28 cellular contexts compared by ENCODE assay signal in the genomic region with DNA sequence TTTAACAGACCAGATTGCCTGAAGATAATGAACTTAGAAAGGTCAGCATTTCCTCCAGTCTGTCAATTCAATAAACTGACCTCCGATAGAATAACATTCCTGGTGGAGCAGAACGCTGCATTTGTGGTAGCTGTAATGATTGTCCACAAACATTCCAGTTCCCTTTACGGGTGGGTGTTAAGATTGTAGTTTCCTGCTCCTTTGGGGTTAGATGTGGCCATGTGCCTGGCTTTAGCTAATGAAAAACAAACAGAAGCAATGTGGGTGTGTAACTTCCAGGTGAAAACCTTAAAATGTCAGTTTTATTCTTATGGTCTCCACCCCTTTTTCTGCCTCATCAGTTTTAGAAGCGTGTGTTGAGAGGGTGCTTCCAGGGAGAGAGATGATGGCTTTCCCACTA.
"Had no signal": no experiment of that assay in that cellular context is flagged by ENCODE, and none has a peak within 500 bp of the region (broad histone marks: within the 10 kb centered on the region; RNA-seq: fewer than 3 reads in every experiment).

No MANE protein-coding gene starts in this region.

- H3K4me1 ChIP-seq: adrenal gland, body of pancreas, esophagus muscularis mucosa, foreskin keratinocyte, sigmoid colon, upper lobe of left lung, vagina had no signal

- H3K27ac ChIP-seq: adrenal gland, body of pancreas, esophagus muscularis mucosa, foreskin keratinocyte, neutrophil, sigmoid colon, upper lobe of left lung, vagina, WERI-Rb-1 had no signal

- DNase-seq: activated CD4-positive, alpha-beta T cell treated with anti-CD3 and anti-CD28 coated beads for 48 hours; activated CD4-positive, alpha-beta T cell treated with anti-CD3 and anti-CD28 coated beads, Interleukin-2, amount 50 U/mL, for 48 hours; activated CD8-positive, alpha-beta memory T cell treated with anti-CD3 and anti-CD28 coated beads for 24 hours; activated effector memory CD4-positive, alpha-beta T cell treated with anti-CD3 and anti-CD28 coated beads, Interleukin-2, amount 50 U/mL, for 16 hours; activated naive CD4-positive, alpha-beta T cell treated with anti-CD3 and anti-CD28 coated beads for 36 hours; activated naive CD8-positive, alpha-beta T cell treated with anti-CD3 and anti-CD28 coated beads for 36 hours; adrenal gland; aorta; body of pancreas; dermis blood vessel endothelial cell; effector CD4-positive, alpha-beta T cell; foreskin keratinocyte; left cardiac atrium; mammary epithelial cell; nephron progenitor cell; sigmoid colon; small intestine; stimulated activated CD4-positive, alpha-beta T cell treated with anti-CD3 and anti-CD28 coated beads, Interleukin-4, amount 100 ng/mL, for 24 hours; stimulated activated naive CD8-positive, alpha-beta T cell treated with anti-CD3 and anti-CD28 coated beads, Interleukin-15, amount 100 ng/mL, for 72 hours; substantia nigra; T1000; upper lobe of left lung; WERI-Rb-1 had no signal

- H3K4me3 ChIP-seq: adrenal gland, body of pancreas, esophagus muscularis mucosa, sigmoid colon, upper lobe of left lung, vagina had no signal

- H3K27me3 ChIP-seq: body of pancreas, sigmoid colon, upper lobe of left lung, vagina had no signal

- H3K9me3 ChIP-seq: adrenal gland, body of pancreas, esophagus muscularis mucosa, neutrophil, sigmoid colon, upper lobe of left lung, vagina had no signal

- H3K36me3 ChIP-seq: adrenal gland, esophagus muscularis mucosa, neutrophil, sigmoid colon, upper lobe of left lung, vagina, WERI-Rb-1 had no signal

- ATAC-seq: activated CD4-positive, CD25-positive, alpha-beta regulatory T cell treated with anti-CD3 and anti-CD28 coated beads, Interleukin-2, amount 50 U/mL, for 24 hours; body of pancreas; foreskin keratinocyte; left cardiac atrium; stimulated activated effector memory CD8-positive, alpha-beta T cell treated with anti-CD3 and anti-CD28 coated beads, Interleukin-12 subunit alpha, Interleukin-12 subunit beta, amount 100 ng/mL, for 72 hours; stimulated activated naive CD8-positive, alpha-beta T cell treated with anti-CD3 and anti-CD28 coated beads, Interleukin-15, amount 100 ng/mL, for 72 hours had no signal
